ENCODE assay signal across 1 cellular context in genomic region chr3:170699158-170700053, GRCh38.
A peak's percentile ranks its signal among the peaks of the same experiment; 100 is the strongest.
TF ChIP-seq lines count a peak whose summit lies in the region.

No MANE protein-coding gene starts in this region.

TF ChIP-seq in K562, 482 proteins besides CTCF, POLR2A, EP300 and RAD21 (continued from another document and continues in another):
- TF ChIP-seq CEBPZ (IDR thresholded peaks at IDR 0.05; ENCODE audit: borderline replicate concordance, low read depth, low read length), result no peak
- 0 out of 2 replicates have a peak, but pooled peaks have one; percentile 55 for TF ChIP-seq RHOXF2B (CRISPR knock-in tag; conservative IDR thresholded peaks at IDR 0.05)
- TF ChIP-seq THRAP3 (IDR thresholded peaks at IDR 0.05; ENCODE audit: borderline replicate concordance), result no peak
- TF ChIP-seq ATF7 (IDR thresholded peaks at IDR 0.05), result peak; percentile 89
- no peak for TF ChIP-seq XRCC3 (IDR thresholded peaks at IDR 0.05)
- no peak for TF ChIP-seq ZNF134 (CRISPR knock-in tag; conservative IDR thresholded peaks at IDR 0.05)
- no peak for TF ChIP-seq CBX2 (IDR thresholded peaks at IDR 0.05; ENCODE audit: insufficient read depth, low read length, poor library complexity, severe bottlenecking)
- peak; percentile 84 for TF ChIP-seq ZNF175 (CRISPR knock-in tag; IDR thresholded peaks at IDR 0.05; ENCODE audit: low read depth)
- no peak for TF ChIP-seq ZNF639 (CRISPR knock-in tag; conservative IDR thresholded peaks at IDR 0.05 in 1 of 2, IDR thresholded peaks at IDR 0.05 in 1 of 2)
- TF ChIP-seq CBFB (CRISPR knock-in tag; IDR thresholded peaks at IDR 0.05), result no peak
- TF ChIP-seq KLF16 (IDR thresholded peaks at IDR 0.05), result no peak
- peak; percentile 82; the same call in 1 of the 2 replicates for TF ChIP-seq KLF6 (CRISPR knock-in tag; IDR thresholded peaks at IDR 0.05; ENCODE audit: borderline replicate concordance)
- no peak for TF ChIP-seq SRSF7 (optimal IDR thresholded peaks at IDR 0.05; ENCODE audit: low read depth, low read length)
- TF ChIP-seq HDAC1 (IDR thresholded peaks at IDR 0.05), result no peak
- TF ChIP-seq FOXP4 (CRISPR knock-in tag; IDR thresholded peaks at IDR 0.05; ENCODE audit: borderline replicate concordance), result no peak
- TF ChIP-seq ESRRA (IDR thresholded peaks at IDR 0.05; ENCODE audit: borderline replicate concordance, low read depth), result no peak
- TF ChIP-seq KDM5B (IDR thresholded peaks at IDR 0.05; ENCODE audit: insufficient replicate concordance, low read depth, low read length), result no peak
- TF ChIP-seq ILK (tag; IDR thresholded peaks at IDR 0.05; ENCODE audit: borderline replicate concordance, low read depth), result no peak
- no peak for TF ChIP-seq WHSC1 (IDR thresholded peaks at IDR 0.05; ENCODE audit: low read length)
- TF ChIP-seq NBN (IDR thresholded peaks at IDR 0.05; ENCODE audit: low read depth), result no peak
- TF ChIP-seq EWSR1 (IDR thresholded peaks at IDR 0.05; ENCODE audit: borderline replicate concordance, low read depth, partially characterized antibody), result no peak
- no peak for TF ChIP-seq RBM14 (IDR thresholded peaks at IDR 0.05; ENCODE audit: borderline replicate concordance, insufficient read depth, low read depth, low read length)
- TF ChIP-seq SPI1 (IDR thresholded peaks at IDR 0.05; ENCODE audit: borderline replicate concordance, low read depth, low read length), result no peak
- no peak for TF ChIP-seq FOXK2 (conservative IDR thresholded peaks at IDR 0.05 in 1 of 2, IDR thresholded peaks at IDR 0.05 in 1 of 2; ENCODE audit: low read depth in 2 of 2)
- no peak for TF ChIP-seq SMARCB1 (IDR thresholded peaks at IDR 0.05; ENCODE audit: insufficient read length, low read depth)
- no peak for TF ChIP-seq ZEB2 (IDR thresholded peaks at IDR 0.05)
- TF ChIP-seq KLF1 (tag; IDR thresholded peaks at IDR 0.05), result no peak
- TF ChIP-seq ZBTB8A (IDR thresholded peaks at IDR 0.05; ENCODE audit: partially characterized antibody), result no peak
- peak in 1 of 3 experiments; percentile 44; a peak in 1 of 6 replicates for TF ChIP-seq ZBTB11 (CRISPR knock-in tag; IDR thresholded peaks at IDR 0.05)
- no peak for TF ChIP-seq MEIS2 (IDR thresholded peaks at IDR 0.05; ENCODE audit: partially characterized antibody)
- no peak for TF ChIP-seq ZBTB40 (IDR thresholded peaks at IDR 0.05)
- TF ChIP-seq ZBTB40 (CRISPR knock-in tag; IDR thresholded peaks at IDR 0.05), result no peak
- TF ChIP-seq ILF3 (IDR thresholded peaks at IDR 0.05; ENCODE audit: borderline replicate concordance), result no peak
- TF ChIP-seq U2AF2 (optimal IDR thresholded peaks at IDR 0.05; ENCODE audit: low read depth, low read length), result no peak
- no peak for TF ChIP-seq PHF8 (IDR thresholded peaks at IDR 0.05; ENCODE audit: borderline replicate concordance, low read length)
- TF ChIP-seq CTBP1 (IDR thresholded peaks at IDR 0.05; ENCODE audit: borderline replicate concordance), result no peak
- TF ChIP-seq HDGF (IDR thresholded peaks at IDR 0.05), result no peak
- TF ChIP-seq SP1 (CRISPR knock-in tag; IDR thresholded peaks at IDR 0.05), result no peak
- no peak for TF ChIP-seq SMC3 (conservative IDR thresholded peaks at IDR 0.05; ENCODE audit: insufficient read depth, low read depth, low read length)
- 0 out of 2 replicates have a peak, but pooled peaks have one; percentile 34 for TF ChIP-seq ZNF3 (CRISPR knock-in tag; IDR thresholded peaks at IDR 0.05)
- TF ChIP-seq ZBTB7A (IDR thresholded peaks at IDR 0.05; ENCODE audit: borderline replicate concordance, control insufficient read depth, low read depth, low read length), result no peak
- TF ChIP-seq NFE2L1 (tag; IDR thresholded peaks at IDR 0.05; ENCODE audit: borderline replicate concordance, low read depth), result no peak
- no peak for TF ChIP-seq ZC3H11A (IDR thresholded peaks at IDR 0.05; ENCODE audit: low read depth, low read length)
